Comparison of ENCODE assay signal across 22 cellular contexts in the genomic region with DNA sequence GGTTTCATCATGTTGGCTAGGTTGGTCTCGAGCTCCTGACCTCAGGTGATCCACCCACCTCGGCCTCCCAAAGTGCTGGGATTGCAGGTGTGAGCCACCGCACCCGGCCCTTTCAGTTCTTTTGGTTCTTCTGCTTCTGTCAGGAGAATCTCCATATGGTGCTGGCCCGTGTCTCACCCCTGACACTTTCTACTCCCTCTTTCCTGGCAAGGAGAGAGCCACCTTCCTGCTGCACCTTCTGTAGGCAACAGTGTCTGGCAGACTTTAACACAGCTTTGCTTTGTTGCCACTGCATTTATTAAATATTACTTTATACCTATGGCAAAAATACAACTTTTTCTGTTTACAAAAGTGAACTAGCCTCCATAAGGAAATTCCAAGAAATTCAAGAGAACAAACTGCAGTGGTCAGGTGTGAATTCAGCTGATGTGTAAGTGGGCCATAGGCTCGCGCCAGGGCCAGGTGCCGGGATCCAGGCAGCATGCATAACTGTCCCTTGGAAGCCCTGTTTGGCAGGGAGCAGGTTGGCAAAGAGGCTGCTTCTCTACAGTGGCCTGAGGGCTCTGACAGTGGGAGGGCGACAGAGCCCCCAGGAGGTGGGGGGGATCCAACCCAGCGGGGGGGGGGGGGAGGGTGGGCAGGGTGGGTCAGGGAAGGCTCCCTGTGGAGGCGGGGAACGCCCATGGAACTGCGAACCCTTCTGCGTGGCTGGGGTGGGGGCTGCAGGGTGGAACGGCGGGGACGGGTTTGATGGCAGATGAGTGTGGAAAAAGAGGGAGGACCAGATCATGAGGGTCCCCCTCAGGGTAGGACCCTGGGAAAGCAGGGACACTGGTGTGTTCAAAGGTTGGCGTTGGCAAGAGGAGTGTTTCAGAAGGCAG. TPM values are rescaled to one million over a fixed set of nuclear protein-coding genes. Genes with fewer than 3 reads are reported as not detected.
A peak's percentile ranks its signal among the peaks of the same experiment; 100 is the strongest.
DNase-seq lines count a peak whose midpoint lies in the region; ATAC-seq and TF ChIP-seq lines count a peak whose summit lies in the region.
"Had no signal": no experiment of that assay in that cellular context is flagged by ENCODE, and none has a peak within 500 bp of the region (broad histone marks: within the 10 kb centered on the region; RNA-seq: fewer than 3 reads in every experiment).

No MANE protein-coding gene starts in this region.

- no peak overlapping the region for H3K4me2 ChIP-seq in mesenchymal stem cell (ENCODE audit: low read length, poor library complexity, severe bottlenecking)

- no peak overlapping the region for H3K23ac ChIP-seq in mesenchymal stem cell (ENCODE audit: low read length in 2 of 2)

- no peak overlapping the region for H2BK5ac ChIP-seq in mesenchymal stem cell (ENCODE audit: low read depth, low read length, poor library complexity, severe bottlenecking)

- no peak overlapping the region for H3K4me3 Mint-ChIP-seq in activated T-cell treated with anti-CD3 and anti-CD28 coated beads, Interleukin-2, amount 50 U/mL, for 72 hours
- no peak overlapping the region for H3K4me3 Mint-ChIP-seq in activated B cell treated with CpG ODN at 0.5 μM for 24 hours
- no peak overlapping the region for H3K4me3 Mint-ChIP-seq in endodermal cell
- peak overlapping the region; percentile 3 for H3K4me3 Mint-ChIP-seq in stimulated activated memory B cell treated with anti-CD40 and anti-IgM and Interleukin-4, amounts not matched to agents 10 μg/mL and 1 μg/mL and 100 μg/mL, for 72 hours
- H3K4me3 Mint-ChIP-seq: activated CD8-positive, alpha-beta memory T cell treated with anti-CD3 and anti-CD28 coated beads, Interleukin-2, amount 10 ng/mL, durations not matched to agents 7 days and 5 days; neural crest cell had no signal

- H3K27ac ChIP-seq in endodermal cell (ENCODE audit: low read depth, low read length) (no peak overlapping the region), mesenchymal stem cell (ENCODE audit: low read length, poor library complexity, severe bottlenecking) (no peak overlapping the region), gastrocnemius medialis (no peak overlapping the region)
- H3K27ac ChIP-seq: brain microvascular endothelial cell, lower lobe of right lung, Peyer's patch, right lobe of liver, transverse colon had no signal

- H2AFZ ChIP-seq in mesenchymal stem cell (ENCODE audit: low read depth, low read length) = no peak overlapping the region

- H3K4me1 Mint-ChIP-seq in activated T-cell treated with anti-CD3 and anti-CD28 coated beads, Interleukin-2, amount 50 U/mL, for 72 hours (ENCODE audit: low read depth) = no peaks in the 10 kb centered on the region
- peaks cover 14% of the 10 kb centered on the region for H3K4me1 Mint-ChIP-seq in activated B cell treated with CpG ODN at 0.5 μM for 24 hours
- H3K4me1 Mint-ChIP-seq in endodermal cell = no peaks in the 10 kb centered on the region
- peaks cover 56% of the 10 kb centered on the region for H3K4me1 Mint-ChIP-seq in stimulated activated memory B cell treated with anti-CD40 and anti-IgM and Interleukin-4, amounts not matched to agents 10 μg/mL and 1 μg/mL and 100 μg/mL, for 72 hours
- H3K4me1 Mint-ChIP-seq: activated CD8-positive, alpha-beta memory T cell treated with anti-CD3 and anti-CD28 coated beads, Interleukin-2, amount 10 ng/mL, durations not matched to agents 7 days and 5 days; neural crest cell had no signal

- peaks cover 62% of the 10 kb centered on the region for H3K36me3 ChIP-seq in endodermal cell (ENCODE audit: control insufficient read depth, insufficient read depth, low read length)
- peaks cover 73 to 75% of the 10 kb centered on the region in 2 experiments for H3K36me3 ChIP-seq in mesenchymal stem cell (ENCODE audit: control insufficient read depth in 1 of 2, insufficient read depth in 2 of 2, low read depth in 1 of 2, low read length in 2 of 2)
- H3K36me3 ChIP-seq in gastrocnemius medialis = peaks cover 0 to 54% of the 10 kb centered on the region in 2 donors

- 94 to 98% methylated on average over 8 to 15 of the region's 18 CpGs for WGBS in endodermal cell (ENCODE audit: insufficient coverage in 1 of 2, insufficient read length in 1 of 2), 2 experiments
- WGBS in mesenchymal stem cell = 99% methylated on average over 17 of the region's 18 CpGs

- no peak overlapping the region for H2BK120ac ChIP-seq in mesenchymal stem cell (ENCODE audit: low read depth, low read length)

- in situ Hi-C loops in gastrocnemius medialis (cut with MboI; ENCODE audit: low sequenced_read_pairs in 4 of 4) = loop anchor here in 1 of 4 donors (25.0 kb wide), 1 partner anchor 264 kb away; no protein-coding TSS in a partner anchor

- H3K36me3 Mint-ChIP-seq in activated T-cell treated with anti-CD3 and anti-CD28 coated beads, Interleukin-2, amount 50 U/mL, for 72 hours (ENCODE audit: insufficient read depth in 2 of 2) = peaks cover 0 to 10% of the 10 kb centered on the region in 2 donors
- H3K36me3 Mint-ChIP-seq in activated B cell treated with CpG ODN at 0.5 μM for 24 hours (ENCODE audit: low read depth) (peaks cover 91% of the 10 kb centered on the region), endodermal cell (ENCODE audit: low read depth) (peaks cover 65% of the 10 kb centered on the region)
- H3K36me3 Mint-ChIP-seq in stimulated activated memory B cell treated with anti-CD40 and anti-IgM and Interleukin-4, amounts not matched to agents 10 μg/mL and 1 μg/mL and 100 μg/mL, for 72 hours = peaks cover 60% of the 10 kb centered on the region

- H2AK5ac ChIP-seq in mesenchymal stem cell (ENCODE audit: low read length, severe bottlenecking) = no peak overlapping the region

- H3K9me3 ChIP-seq in endodermal cell (ENCODE audit: control insufficient read depth, low read length) (no peaks in the 10 kb centered on the region), mesenchymal stem cell (ENCODE audit: control insufficient read depth, low read length) (no peaks in the 10 kb centered on the region), gastrocnemius medialis (no peaks in the 10 kb centered on the region)
- H3K9me3 ChIP-seq: lower lobe of right lung, Peyer's patch, right lobe of liver, transverse colon had no signal

- no peak overlapping the region for H2BK12ac ChIP-seq in mesenchymal stem cell (ENCODE audit: low read length in 2 of 2)

- TF ChIP-seq CTCF in activated B cell treated with CpG ODN at 0.5 μM for 24 hours (IDR thresholded peaks at IDR 0.05) (no peak), endodermal cell (conservative IDR thresholded peaks at IDR 0.05) (no peak), gastrocnemius medialis (IDR thresholded peaks at IDR 0.05 in 4 of 5, conservative IDR thresholded peaks at IDR 0.05 in 1 of 5) (no peak)

- H3K79me1 ChIP-seq in mesenchymal stem cell (replicated peaks; ENCODE audit: low read length, poor library complexity, severe bottlenecking) = peaks cover 13% of the 10 kb centered on the region

- no peak overlapping the region for H4K8ac ChIP-seq in mesenchymal stem cell (ENCODE audit: low read length)

- H3K14ac ChIP-seq in mesenchymal stem cell (ENCODE audit: low read length in 2 of 2) = no peak overlapping the region

- no peak overlapping the region for H3K4ac ChIP-seq in mesenchymal stem cell (ENCODE audit: low read depth in 1 of 2, low read length in 2 of 2)

- H3K9me3 Mint-ChIP-seq in activated T-cell treated with anti-CD3 and anti-CD28 coated beads, Interleukin-2, amount 50 U/mL, for 72 hours = no peaks in the 10 kb centered on the region
- H3K9me3 Mint-ChIP-seq in activated B cell treated with CpG ODN at 0.5 μM for 24 hours = no peaks in the 10 kb centered on the region
- H3K9me3 Mint-ChIP-seq in endodermal cell = no peaks in the 10 kb centered on the region
- H3K9me3 Mint-ChIP-seq in stimulated activated memory B cell treated with anti-CD40 and anti-IgM and Interleukin-4, amounts not matched to agents 10 μg/mL and 1 μg/mL and 100 μg/mL, for 72 hours = no peaks in the 10 kb centered on the region
- H3K9me3 Mint-ChIP-seq: activated T-helper 2 cell treated with anti-CD3 and anti-CD28 coated beads, Interferon-gamma antibody, Interleukin-2, Interleukin-4, amounts not matched to agents 10 μg/mL and 5 μg/mL and 100 μg/mL, durations not matched to agents 14 hours and 24 hours and 36 hours; neural crest cell had no signal

- no peak overlapping the region for H3K27ac Mint-ChIP-seq in activated T-cell treated with anti-CD3 and anti-CD28 coated beads, Interleukin-2, amount 50 U/mL, for 72 hours
- H3K27ac Mint-ChIP-seq in activated B cell treated with CpG ODN at 0.5 μM for 24 hours (peak overlapping the region; percentile 61), endodermal cell (peak overlapping the region; percentile 19)
- H3K27ac Mint-ChIP-seq in stimulated activated memory B cell treated with anti-CD40 and anti-IgM and Interleukin-4, amounts not matched to agents 10 μg/mL and 1 μg/mL and 100 μg/mL, for 72 hours = peak overlapping the region; percentile 53
- H3K27ac Mint-ChIP-seq: activated CD8-positive, alpha-beta memory T cell treated with anti-CD3 and anti-CD28 coated beads, Interleukin-2, amount 10 ng/mL, durations not matched to agents 7 days and 5 days; activated T-helper 2 cell treated with anti-CD3 and anti-CD28 coated beads, Interferon-gamma antibody, Interleukin-2, Interleukin-4, amounts not matched to agents 10 μg/mL and 5 μg/mL and 100 μg/mL, durations not matched to agents 14 hours and 24 hours and 36 hours had no signal

- no peaks in the 10 kb centered on the region for H3K27me3 ChIP-seq in endodermal cell (ENCODE audit: control insufficient read depth, insufficient read depth, low read length, poor library complexity, severe bottlenecking)
- H3K27me3 ChIP-seq in mesenchymal stem cell (ENCODE audit: control insufficient read depth in 1 of 2, insufficient read depth in 1 of 2, low read length in 2 of 2) = no peaks in the 10 kb centered on the region
- no peaks in the 10 kb centered on the region for H3K27me3 ChIP-seq in gastrocnemius medialis
- H3K27me3 ChIP-seq: brain microvascular endothelial cell, Peyer's patch, right lobe of liver, transverse colon had no signal

- no peak overlapping the region for H3K9ac ChIP-seq in endodermal cell (ENCODE audit: extremely low read depth, low read length, poor library complexity, severe bottlenecking)
- H3K9ac ChIP-seq in mesenchymal stem cell (ENCODE audit: low read length) = no peak overlapping the region

- H3K4me1 ChIP-seq in endodermal cell (ENCODE audit: control insufficient read depth, insufficient read depth, low read length) (no peaks in the 10 kb centered on the region), mesenchymal stem cell (ENCODE audit: control insufficient read depth, insufficient read depth, low read depth, low read length) (peaks cover 3% of the 10 kb centered on the region), gastrocnemius medialis (no peaks in the 10 kb centered on the region)
- H3K4me1 ChIP-seq: lower lobe of right lung, Peyer's patch, right lobe of liver, transverse colon had no signal

- H4K91ac ChIP-seq in mesenchymal stem cell (ENCODE audit: low read length) = no peak overlapping the region

- H2BK15ac ChIP-seq in mesenchymal stem cell (ENCODE audit: low read depth, poor library complexity, severe bottlenecking) = no peak overlapping the region

- no peak for TF ChIP-seq POLR2A in gastrocnemius medialis (IDR thresholded peaks at IDR 0.05)

- no peaks in the 10 kb centered on the region for H3K27me3 Mint-ChIP-seq in activated T-cell treated with anti-CD3 and anti-CD28 coated beads, Interleukin-2, amount 50 U/mL, for 72 hours (ENCODE audit: low read depth)
- H3K27me3 Mint-ChIP-seq in activated B cell treated with CpG ODN at 0.5 μM for 24 hours (no peaks in the 10 kb centered on the region), endodermal cell (ENCODE audit: insufficient read depth) (no peaks in the 10 kb centered on the region)
- no peaks in the 10 kb centered on the region for H3K27me3 Mint-ChIP-seq in stimulated activated memory B cell treated with anti-CD40 and anti-IgM and Interleukin-4, amounts not matched to agents 10 μg/mL and 1 μg/mL and 100 μg/mL, for 72 hours
- H3K27me3 Mint-ChIP-seq: activated CD8-positive, alpha-beta memory T cell treated with anti-CD3 and anti-CD28 coated beads, Interleukin-2, amount 10 ng/mL, durations not matched to agents 7 days and 5 days had no signal

- no peak for ATAC-seq in activated T-cell treated with anti-CD3 and anti-CD28 coated beads, Interleukin-2, amount 50 U/mL, for 72 hours (replicated peaks in 1 of 2)
- ATAC-seq in activated B cell treated with CpG ODN at 0.5 μM for 24 hours (ENCODE audit: low read depth) (no peak), gastrocnemius medialis (no peak)
- no peak for ATAC-seq in stimulated activated memory B cell treated with anti-CD40 and anti-IgM and Interleukin-4, amounts not matched to agents 10 μg/mL and 1 μg/mL and 100 μg/mL, for 72 hours
- ATAC-seq: activated CD8-positive, alpha-beta memory T cell treated with anti-CD3 and anti-CD28 coated beads, Interleukin-2, amount 10 ng/mL, durations not matched to agents 7 days and 5 days; lower lobe of right lung; right lobe of liver had no signal

- intact Hi-C loops in activated B cell treated with CpG ODN at 0.5 μM for 24 hours (cut with micrococcal nuclease) = no loop called here
- intact Hi-C loops in gastrocnemius medialis (cut with DNase I; ENCODE audit: low total_unique reads) = no loop called here

- H3K18ac ChIP-seq in mesenchymal stem cell (ENCODE audit: low read depth in 1 of 2, low read length in 2 of 2) = no peak overlapping the region

- CTCF ChIA-PET in activated B cell treated with CpG ODN at 0.5 μM for 24 hours (lab: Charles Lee) = interaction anchor here (0.9 to 2.8 kb wide), 3 partner anchors 83 to 102 kb away, joined by 4 to 17 read pairs (median 10); no protein-coding TSS in a partner anchor

- H3K4me3 ChIP-seq in endodermal cell (ENCODE audit: low read length) (no peak overlapping the region), mesenchymal stem cell (ENCODE audit: insufficient read depth in 1 of 2, low read depth in 1 of 2, low read length in 2 of 2) (no peak overlapping the region), gastrocnemius medialis (no peak overlapping the region)
- H3K4me3 ChIP-seq: lower lobe of right lung, Peyer's patch, right lobe of liver, transverse colon had no signal

- DNase-seq in activated T-cell treated with anti-CD3 and anti-CD28 coated beads, Interleukin-2, amount 50 U/mL, for 1 hour = peak; percentile 14
- no peak for DNase-seq in activated T-cell treated with anti-CD3 and anti-CD28 coated beads, Interleukin-2, amount 50 U/mL, for 72 hours
- no peak for DNase-seq in activated B cell treated with CpG ODN at 0.5 μM for 24 hours
- no peak for DNase-seq in endodermal cell
- no peak for DNase-seq in mesenchymal stem cell
- no peak for DNase-seq in D341Med (ENCODE audit: low spot score)
- DNase-seq in gastrocnemius medialis = no peak
- DNase-seq: 8988T; activated CD4-positive, alpha-beta T cell treated with anti-CD3 and anti-CD28 coated beads for 4 hours; activated CD8-positive, alpha-beta memory T cell treated with anti-CD3 and anti-CD28 coated beads, Interleukin-2, amount 10 ng/mL, durations not matched to agents 7 days and 5 days; brain microvascular endothelial cell; DMS79; lower lobe of right lung; NCI-H146; NCI-H510A treated with DMSO at 0.1 percent for 48 hours; NK-92 treated with Interleukin-12 subunit alpha and Interleukin-12 subunit beta, amount 100 ng/mL, for 24 hours; transverse colon had no signal

- POLR2A ChIA-PET in activated B cell treated with CpG ODN at 0.5 μM for 24 hours (lab: Charles Lee) = interaction anchor here (0.5 to 2.0 kb wide), 5 partner anchors 21 to 163 kb away, joined by 6 to 12 read pairs (median 7); partner anchors contain the start of genes CTSH and MORF4L1

RNA-seq across cellular contexts. Expression of gene CTSH, which starts 21.1 kb away (rescaled TPM):
- total RNA-seq in activated T-cell treated with anti-CD3 and anti-CD28 coated beads, Interleukin-2, amount 50 U/mL, for 72 hours = 10 to 100 TPM in 1 of 2 donors, 1 to 10 TPM in 1; 7.1 to 33.1 TPM
- total RNA-seq in activated B cell treated with CpG ODN at 0.5 μM for 24 hours (721 and 762 TPM in 2 replicates), endodermal cell (100 to 1,000 TPM in 1 of 2 donors, 10 to 100 TPM in 1; 61.9 to 101 TPM), gastrocnemius medialis (10 to 100 TPM; 27.4 to 42.1 (median 29.4) TPM)
- 24.6 TPM for polyA plus RNA-seq in endodermal cell (2013, experiment 1 of 2)
- polyA plus RNA-seq in endodermal cell (2013, experiment 2 of 2) = 21.8 TPM
- polyA plus RNA-seq in mesenchymal stem cell (2013, experiment 1 of 2) = 28.4 TPM
- polyA plus RNA-seq in mesenchymal stem cell (2013, experiment 2 of 2) = 29.4 TPM

RNA-seq across cellular contexts. Expression of gene MORF4L1, which starts 51.0 kb away (rescaled TPM):
- total RNA-seq in activated T-cell treated with anti-CD3 and anti-CD28 coated beads, Interleukin-2, amount 50 U/mL, for 72 hours = 100 to 1,000 TPM; 170 TPM
- total RNA-seq in activated B cell treated with CpG ODN at 0.5 μM for 24 hours (271 and 287 TPM in 2 replicates), endodermal cell (100 to 1,000 TPM; 457 to 505 TPM), gastrocnemius medialis (100 to 1,000 TPM; 279 to 372 (median 286) TPM)
- 438 TPM for polyA plus RNA-seq in endodermal cell (2013, experiment 1 of 2)
- 420 TPM for polyA plus RNA-seq in endodermal cell (2013, experiment 2 of 2)
- polyA plus RNA-seq in mesenchymal stem cell (2013, experiment 1 of 2) = 560 TPM
- polyA plus RNA-seq in mesenchymal stem cell (2013, experiment 2 of 2) = 524 TPM
